8 cellular contexts compared by ENCODE assay signal in the genomic region with DNA sequence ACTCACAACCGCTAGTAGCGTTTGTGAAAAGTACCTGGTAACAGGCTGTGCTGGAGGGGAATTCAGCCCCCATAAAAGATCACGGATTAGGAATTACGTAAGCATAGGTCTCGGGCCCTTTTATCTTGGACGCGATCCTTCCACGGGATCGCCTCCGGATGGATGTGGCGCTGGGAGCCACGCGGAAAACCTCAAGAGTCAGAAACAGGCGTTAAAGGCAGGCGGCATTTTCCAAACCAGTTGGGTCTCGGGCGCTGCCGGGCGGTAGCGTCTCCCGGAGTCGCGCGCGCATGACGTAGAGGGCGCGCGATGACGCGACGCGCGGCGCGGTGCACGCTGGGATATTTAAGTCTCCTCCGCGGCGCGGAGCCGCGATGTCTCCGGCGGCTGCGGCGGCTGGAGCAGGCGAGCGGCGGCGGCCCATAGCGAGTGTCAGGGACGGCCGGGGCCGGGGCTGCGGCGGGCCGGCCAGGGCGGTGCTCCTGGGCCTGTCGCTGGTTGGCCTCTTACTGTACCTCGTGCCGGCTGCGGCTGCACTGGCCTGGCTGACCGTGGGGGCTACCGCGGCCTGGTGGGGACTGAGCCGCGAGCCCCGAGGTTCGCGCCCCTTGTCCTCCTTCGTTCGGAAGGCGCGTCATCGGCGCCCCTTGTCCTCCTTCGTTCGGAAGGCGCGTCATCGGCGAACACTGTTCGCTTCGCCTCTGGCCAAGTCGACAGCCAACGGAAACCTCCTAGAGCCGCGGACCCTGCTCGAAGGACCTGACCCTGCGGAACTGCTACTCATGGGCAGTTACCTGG. TPM values are rescaled to one million over a fixed set of nuclear protein-coding genes. Genes with fewer than 3 reads are reported as not detected.
DNase-seq lines count a peak whose midpoint lies in the region; ATAC-seq and TF ChIP-seq lines count a peak whose summit lies in the region.

Gene POM121 (plus strand): TSS at position 348 of the 798 bp plus-strand sequence. CDS start 27 bp downstream, at position 375.

- H3K9me3 Mint-ChIP-seq in activated CD4-positive, alpha-beta memory T cell treated with anti-CD3 and anti-CD28 coated beads, Interleukin-2, amount 10 ng/mL, durations not matched to agents 7 days and 5 days, result no peaks in the 10 kb centered on the region

- H3K27me3 Mint-ChIP-seq in activated CD4-positive, alpha-beta memory T cell treated with anti-CD3 and anti-CD28 coated beads, Interleukin-2, amount 10 ng/mL, durations not matched to agents 7 days and 5 days, result no peaks in the 10 kb centered on the region

- H3K4me3 ChIP-seq in duodenal mucosa (ENCODE audit: low read depth in 1 of 2, low read length in 2 of 2) (peak within 1 kb of the TSS; percentile 87 to 93), lung (peak within 1 kb of the TSS; percentile 78)

- ATAC-seq in GM19372 (IDR thresholded peaks at IDR 0.05; ENCODE audit: low read depth, unreplicated experiment) (peak; percentile 83), HG03521 (IDR thresholded peaks at IDR 0.05; ENCODE audit: unreplicated experiment) (peak; percentile 82), lung (ENCODE audit: insufficient read depth, low FRiP score) (peak; percentile 99)

- TF ChIP-seq CTCF in lung (IDR thresholded peaks at IDR 0.05; ENCODE audit: control extremely low read depth, extremely low read depth), result no peak

- H3K27ac ChIP-seq in duodenal mucosa (ENCODE audit: low read depth, low read length) (peak within 1 kb of the TSS; percentile 89), lung (ENCODE audit: low read depth in 1 of 2, low read length in 1 of 2) (peak within 1 kb of the TSS; percentile 95 to 97)

- H3K4me1 ChIP-seq in duodenal mucosa (ENCODE audit: control insufficient read depth in 1 of 2, insufficient read depth in 2 of 2, low read length in 2 of 2) (peaks cover 10 to 12% of the 10 kb centered on the region in 2 donors), lung (ENCODE audit: control insufficient read depth in 2 of 2, insufficient read depth in 2 of 2, low read length in 2 of 2) (peaks cover 0 to 7% of the 10 kb centered on the region in 2 donors)

- no peaks in the 10 kb centered on the region for H3K27me3 ChIP-seq in duodenal mucosa (ENCODE audit: control insufficient read depth in 1 of 2, insufficient read depth in 2 of 2, low read length in 2 of 2)
- H3K27me3 ChIP-seq in lung (ENCODE audit: control insufficient read depth, insufficient read depth), result no peaks in the 10 kb centered on the region

- H3K4me3 Mint-ChIP-seq in activated CD4-positive, alpha-beta memory T cell treated with anti-CD3 and anti-CD28 coated beads, Interleukin-2, amount 10 ng/mL, durations not matched to agents 7 days and 5 days, result peak within 1 kb of the TSS; percentile 99

- DNase-seq in CD1c-positive myeloid dendritic cell (ENCODE audit: extremely low spot score), result peak; percentile 96
- peak; percentile 85 for DNase-seq in NCI-H82 (lab: John Stamatoyannopoulos, UW)
- peak; percentile 88 for DNase-seq in activated CD4-positive, alpha-beta memory T cell treated with anti-CD3 and anti-CD28 coated beads, Interleukin-2, amount 10 ng/mL, durations not matched to agents 7 days and 5 days
- DNase-seq in lung (ENCODE audit: low spot score), result peak; percentile 81
- peak; percentile 66 to 81 (median 66) for DNase-seq in stimulated activated CD4-positive, alpha-beta T cell treated with anti-CD3 and anti-CD28 coated beads, TNF-alpha, amount 100 ng/mL, for 24 hours (ENCODE audit: low read depth in 3 of 3)

- H3K9ac ChIP-seq in duodenal mucosa (ENCODE audit: low read depth in 1 of 2, low read length in 2 of 2), result peak within 1 kb of the TSS; percentile 87 to 94

- peak within 1 kb of the TSS; percentile 98 for H3K27ac Mint-ChIP-seq in activated CD4-positive, alpha-beta memory T cell treated with anti-CD3 and anti-CD28 coated beads, Interleukin-2, amount 10 ng/mL, durations not matched to agents 7 days and 5 days

- peaks cover 49% of the 10 kb centered on the region for H3K36me3 Mint-ChIP-seq in activated CD4-positive, alpha-beta memory T cell treated with anti-CD3 and anti-CD28 coated beads, Interleukin-2, amount 10 ng/mL, durations not matched to agents 7 days and 5 days (ENCODE audit: low read depth)

- peaks cover 30% of the 10 kb centered on the region for H3K4me1 Mint-ChIP-seq in activated CD4-positive, alpha-beta memory T cell treated with anti-CD3 and anti-CD28 coated beads, Interleukin-2, amount 10 ng/mL, durations not matched to agents 7 days and 5 days

- WGBS in lung, 2 donors, result 0% methylated on average over 53 to 91 of the region's 91 CpGs

- H3K9me3 ChIP-seq in duodenal mucosa (ENCODE audit: control insufficient read depth in 1 of 2, low read length in 2 of 2) (no peaks in the 10 kb centered on the region), lung (ENCODE audit: control insufficient read depth in 2 of 2, insufficient read depth in 1 of 2, low read length in 1 of 2) (no peaks in the 10 kb centered on the region)

- POLR2A ChIA-PET in activated CD4-positive, alpha-beta memory T cell treated with anti-CD3 and anti-CD28 coated beads, Interleukin-2, amount 10 ng/mL, durations not matched to agents 7 days and 5 days (lab: Charles Lee), result no interaction called here

- H3K36me3 ChIP-seq in duodenal mucosa (ENCODE audit: control insufficient read depth in 1 of 2, insufficient read depth in 2 of 2, low read length in 2 of 2), result peaks cover 19 to 35% of the 10 kb centered on the region in 2 donors
- H3K36me3 ChIP-seq in lung (ENCODE audit: control insufficient read depth in 2 of 2, insufficient read depth in 2 of 2, low read length in 2 of 2), result peaks cover 3 to 5% of the 10 kb centered on the region in 2 donors

- CTCF ChIA-PET in activated CD4-positive, alpha-beta memory T cell treated with anti-CD3 and anti-CD28 coated beads, Interleukin-2, amount 10 ng/mL, durations not matched to agents 7 days and 5 days (lab: Charles Lee), result no interaction called here

RNA-seq across cellular contexts. Expression of gene POM121, which starts in this region (rescaled TPM):
- total RNA-seq in activated CD4-positive, alpha-beta memory T cell treated with anti-CD3 and anti-CD28 coated beads, Interleukin-2, amount 10 ng/mL, durations not matched to agents 7 days and 5 days, result 10 to 100 TPM; 55.3 to 55.5 TPM
- total RNA-seq in lung, result 10 to 100 TPM; 15.4 to 38.0 TPM
- polyA plus RNA-seq in lung, result 10 to 100 TPM; 14.5 to 17.7 TPM

Comparison
In these comparisons a context has a peak if more than half of its experiments do, and no peak if none do; other contexts are left out.
1. Peak in every context shown above with its lines: DNase-seq, ATAC-seq, H3K4me3 ChIP-seq and H3K27ac ChIP-seq.